Comparison of ENCODE assay signal across 9 cellular contexts in the genomic region with DNA sequence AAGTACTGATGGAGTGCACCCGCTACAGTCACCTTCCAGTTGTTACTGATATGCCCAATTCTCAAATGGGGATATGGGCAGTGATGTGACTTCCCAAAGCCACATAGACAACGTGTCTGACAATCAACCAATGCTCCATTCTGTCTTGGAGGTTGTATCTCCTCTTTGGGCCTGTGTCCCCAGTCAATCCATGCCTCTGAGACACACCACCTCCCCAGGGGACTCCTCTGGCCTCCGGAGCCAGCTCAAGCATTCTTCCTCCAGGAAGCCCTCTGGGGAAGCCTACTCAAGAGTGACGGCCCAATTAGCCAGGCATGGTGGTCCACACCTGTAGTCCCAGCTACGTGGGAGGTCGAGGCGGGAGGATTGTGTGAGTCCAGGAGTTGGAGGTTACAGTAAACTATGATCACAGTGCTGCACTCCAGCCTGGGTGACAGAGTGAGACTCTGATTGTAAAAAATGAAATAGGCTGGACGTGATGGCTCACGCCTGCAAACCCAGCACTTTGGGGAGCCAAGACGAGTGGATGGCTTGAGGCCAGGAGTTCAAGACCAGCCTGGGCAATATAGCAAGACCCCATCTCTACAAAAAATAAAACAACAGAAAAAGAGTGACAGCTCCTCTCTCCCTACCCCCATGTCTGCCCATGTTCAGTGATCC. TPM values are rescaled to one million over a fixed set of nuclear protein-coding genes. Genes with fewer than 3 reads are reported as not detected.
A peak's percentile ranks its signal among the peaks of the same experiment; 100 is the strongest.
DNase-seq lines count a peak whose midpoint lies in the region; ATAC-seq and TF ChIP-seq lines count a peak whose summit lies in the region.
"Had no signal": no experiment of that assay in that cellular context is flagged by ENCODE, and none has a peak within 500 bp of the region (broad histone marks: within the 10 kb centered on the region; RNA-seq: fewer than 3 reads in every experiment).

No MANE protein-coding gene starts in this region.

- H3K4me1 Mint-ChIP-seq in activated naive CD4-positive, alpha-beta T cell treated with anti-CD3 and anti-CD28 coated beads for 36 hours (ENCODE audit: low read depth): peaks cover 25% of the 10 kb centered on the region
- peaks cover 33% of the 10 kb centered on the region for H3K4me1 Mint-ChIP-seq in stimulated activated naive CD8-positive, alpha-beta T cell treated with anti-CD3 and anti-CD28 coated beads, Interleukin-15, Interleukin-2, amounts not matched to agents 100 ng/mL and 50 ng/mL, for 24 hours (ENCODE audit: low read depth)

- ATAC-seq in GM21528 (IDR thresholded peaks at IDR 0.05; ENCODE audit: low FRiP score, unreplicated experiment) (no peak), GM21786 (IDR thresholded peaks at IDR 0.05; ENCODE audit: unreplicated experiment) (no peak)
- ATAC-seq: HCT116 had no signal

- H3K27me3 Mint-ChIP-seq in activated naive CD4-positive, alpha-beta T cell treated with anti-CD3 and anti-CD28 coated beads for 36 hours (ENCODE audit: low read depth): no peaks in the 10 kb centered on the region
- H3K27me3 Mint-ChIP-seq in stimulated activated naive CD8-positive, alpha-beta T cell treated with anti-CD3 and anti-CD28 coated beads, Interleukin-15, Interleukin-2, amounts not matched to agents 100 ng/mL and 50 ng/mL, for 24 hours: no peaks in the 10 kb centered on the region

- POLR2A ChIA-PET in GM10248 (lab: Yijun Ruan, JAX): interaction anchor here (0.8 to 1.0 kb wide), 3 partner anchors 29 to 143 kb away, joined by 3 to 6 read pairs (median 3); no protein-coding TSS in a partner anchor

- H3K27ac Mint-ChIP-seq in activated naive CD4-positive, alpha-beta T cell treated with anti-CD3 and anti-CD28 coated beads for 36 hours: peak overlapping the region; percentile 39
- peak overlapping the region; percentile 81 for H3K27ac Mint-ChIP-seq in stimulated activated naive CD8-positive, alpha-beta T cell treated with anti-CD3 and anti-CD28 coated beads, Interleukin-15, Interleukin-2, amounts not matched to agents 100 ng/mL and 50 ng/mL, for 24 hours

- TF ChIP-seq CTCF in GM10248 (IDR thresholded peaks at IDR 0.05; ENCODE audit: control extremely low read depth, extremely low read depth, low read depth, missing control alignments): no peak

- CTCF ChIA-PET in activated naive CD4-positive, alpha-beta T cell treated with anti-CD3 and anti-CD28 coated beads for 36 hours (lab: Charles Lee): interaction anchor here (0.6 to 2.7 kb wide), 2 partner anchors 22 to 35 kb away, joined by 3 to 11 read pairs; no protein-coding TSS in a partner anchor
- CTCF ChIA-PET in GM10248 (lab: Yijun Ruan, JAX): interaction anchor here (0.9 to 1.4 kb wide), 2 partner anchors 155 to 158 kb away, joined by 3 to 5 read pairs; no protein-coding TSS in a partner anchor

- H3K36me3 Mint-ChIP-seq in activated naive CD4-positive, alpha-beta T cell treated with anti-CD3 and anti-CD28 coated beads for 36 hours (ENCODE audit: low read depth): peaks cover 21% of the 10 kb centered on the region
- peaks cover 46% of the 10 kb centered on the region for H3K36me3 Mint-ChIP-seq in stimulated activated naive CD8-positive, alpha-beta T cell treated with anti-CD3 and anti-CD28 coated beads, Interleukin-15, Interleukin-2, amounts not matched to agents 100 ng/mL and 50 ng/mL, for 24 hours (ENCODE audit: low read depth)

- TF ChIP-seq POLR2A in erythroblast (IDR thresholded peaks at IDR 0.05; ENCODE audit: low read length): peak; percentile 61

- no peak overlapping the region for H3K4me3 Mint-ChIP-seq in activated naive CD4-positive, alpha-beta T cell treated with anti-CD3 and anti-CD28 coated beads for 36 hours
- H3K4me3 Mint-ChIP-seq in stimulated activated naive CD8-positive, alpha-beta T cell treated with anti-CD3 and anti-CD28 coated beads, Interleukin-15, Interleukin-2, amounts not matched to agents 100 ng/mL and 50 ng/mL, for 24 hours: peak overlapping the region; percentile 33

- H3K9me3 Mint-ChIP-seq in activated naive CD4-positive, alpha-beta T cell treated with anti-CD3 and anti-CD28 coated beads for 36 hours: no peaks in the 10 kb centered on the region
- no peaks in the 10 kb centered on the region for H3K9me3 Mint-ChIP-seq in stimulated activated naive CD8-positive, alpha-beta T cell treated with anti-CD3 and anti-CD28 coated beads, Interleukin-15, Interleukin-2, amounts not matched to agents 100 ng/mL and 50 ng/mL, for 24 hours

- peak; percentile 18 for DNase-seq in activated naive CD4-positive, alpha-beta T cell treated with anti-CD3 and anti-CD28 coated beads for 36 hours
- DNase-seq in activated naive CD4-positive, alpha-beta T cell (lab: John Stamatoyannopoulos, UW): no peak
- DNase-seq in SW480 (ENCODE audit: low spot score) (peak; percentile 75), erythroblast (lab: John Stamatoyannopoulos, UW) (peak; percentile 47 to 52), GM10248 (ENCODE audit: extremely low spot score) (no peak)

- intact Hi-C loops in activated naive CD4-positive, alpha-beta T cell treated with anti-CD3 and anti-CD28 coated beads for 36 hours (cut with micrococcal nuclease): no loop called here

RNA-seq across cellular contexts. Expression of a gene that starts 7.2 kb away (rescaled TPM):
- total RNA-seq in activated naive CD4-positive, alpha-beta T cell treated with anti-CD3 and anti-CD28 coated beads for 36 hours: 1,000 to 10,000 TPM; 7,750 to 8,015 TPM

RNA-seq across cellular contexts. Expression of a gene that starts 9.6 kb away (rescaled TPM):
- 1 to 10 TPM; 7.0 to 7.1 TPM for total RNA-seq in activated naive CD4-positive, alpha-beta T cell treated with anti-CD3 and anti-CD28 coated beads for 36 hours

Comparison
In these comparisons a context has a peak if more than half of its experiments do, and no peak if none do; other contexts are left out.
1. DNase-seq: peak in activated naive CD4-positive, alpha-beta T cell treated with anti-CD3 and anti-CD28 coated beads for 36 hours (single experiment), SW480 (single experiment) and erythroblast (2 of 2); none in activated naive CD4-positive, alpha-beta T cell (0 of 4) and GM10248 (single experiment).